Comparison of ENCODE assay signal across 17 cellular contexts in genomic region chr1:37257646-37258045, GRCh38.
"Had no signal": no experiment of that assay in that cellular context is flagged by ENCODE, and none has a peak within 500 bp of the region (broad histone marks: within the 10 kb centered on the region; RNA-seq: fewer than 3 reads in every experiment).

No MANE protein-coding gene starts in this region.

- ATAC-seq: esophagus mucosa; heart left ventricle; left colon; naive thymus-derived CD4-positive, alpha-beta T cell; psoas muscle; right lobe of liver; stimulated activated effector memory CD8-positive, alpha-beta T cell treated with anti-CD3 and anti-CD28 coated beads, Interleukin-12 subunit alpha, Interleukin-12 subunit beta, amount 100 ng/mL, for 72 hours; stimulated activated naive CD8-positive, alpha-beta T cell treated with anti-CD3 and anti-CD28 coated beads, Interleukin-15, Interleukin-2, amounts not matched to agents 100 U/mL and 50 U/mL, for 24 hours; upper lobe of right lung had no signal

- H3K4me3 ChIP-seq: heart left ventricle, psoas muscle, right lobe of liver, tibial artery, upper lobe of right lung, vagina had no signal

- H3K27me3 ChIP-seq: right lobe of liver, vagina had no signal

- H3K27ac ChIP-seq: heart left ventricle, neutrophil, psoas muscle, right lobe of liver, tibial artery, upper lobe of right lung, vagina had no signal

- DNase-seq: effector memory CD4-positive, alpha-beta T cell; heart left ventricle; hippocampal formation; left colon; naive thymus-derived CD4-positive, alpha-beta T cell; psoas muscle; retina; right lobe of liver; stimulated activated CD4-positive, alpha-beta T cell treated with anti-CD3 and anti-CD28 coated beads, Interleukin-4, amount 100 ng/mL, for 1 hour; stimulated activated CD8-positive, alpha-beta memory T cell treated with anti-CD3 and anti-CD28 coated beads, Interleukin-4, amount 100 ng/mL, for 48 hours; stimulated activated naive CD8-positive, alpha-beta T cell treated with anti-CD3 and anti-CD28 coated beads, Interleukin-15, Interleukin-2, amounts not matched to agents 100 U/mL and 50 U/mL, for 24 hours; tibial artery; upper lobe of right lung had no signal

- H3K9me3 ChIP-seq: heart left ventricle, neutrophil, psoas muscle, right lobe of liver, tibial artery, upper lobe of right lung, vagina had no signal

- H3K4me1 ChIP-seq: heart left ventricle, psoas muscle, right lobe of liver, tibial artery, upper lobe of right lung, vagina had no signal

- H3K36me3 ChIP-seq: heart left ventricle, neutrophil, right lobe of liver, tibial artery, upper lobe of right lung, vagina had no signal
